Comparison of ENCODE assay signal across 1 cellular context in the genomic region with DNA sequence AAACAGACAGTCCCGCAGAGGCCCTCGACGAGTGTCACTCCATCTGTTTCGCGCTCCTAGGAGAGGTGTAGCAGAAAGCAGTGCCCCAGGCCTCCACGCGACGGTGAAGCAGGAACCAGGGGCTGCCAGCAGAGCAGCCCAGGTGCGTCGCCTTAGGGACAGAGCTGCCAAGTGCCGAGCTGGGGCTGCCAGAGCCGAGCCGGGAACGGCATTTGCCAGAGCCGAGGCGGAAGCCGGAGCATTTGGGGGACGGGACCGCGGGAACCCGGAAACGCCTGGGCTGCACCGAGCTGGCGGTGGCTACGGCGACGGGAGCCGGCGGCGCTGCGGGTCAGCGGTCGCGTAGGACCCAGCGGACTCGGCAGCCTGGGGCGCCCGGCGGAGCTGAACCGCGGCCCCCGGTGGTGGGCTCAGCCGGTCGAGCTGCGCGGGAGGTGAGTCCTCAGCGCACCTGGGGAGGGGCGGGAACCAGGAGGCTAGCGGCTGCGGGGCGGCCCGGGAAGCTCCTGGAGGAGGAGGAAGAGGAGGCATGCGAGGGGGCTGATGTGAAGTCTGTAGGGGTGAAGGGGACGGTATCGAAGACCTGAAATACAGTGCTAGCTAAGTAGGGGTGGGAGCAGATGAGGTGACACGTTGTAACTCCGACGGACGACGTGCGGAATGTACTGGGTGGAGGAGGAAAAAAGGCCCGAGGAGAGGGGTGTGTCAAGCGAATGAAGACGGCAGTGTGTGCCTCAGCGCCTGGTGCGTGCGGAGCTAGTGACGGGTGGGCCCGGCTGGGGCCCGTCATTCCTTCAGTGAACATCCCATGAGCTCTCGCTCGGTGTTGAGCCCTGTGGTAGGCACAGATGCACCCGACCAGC.
A peak's percentile ranks its signal among the peaks of the same experiment; 100 is the strongest.
TF ChIP-seq lines count a peak whose summit lies in the region.

A gene (plus strand): TSS at position 268 of the 863 bp plus-strand sequence. CDS start 23,559 bp downstream, outside the sequence.

TF ChIP-seq in HepG2, 621 proteins besides CTCF, POLR2A, EP300 and RAD21 (continued from another document and continues in another):
- TF ChIP-seq, protein P1, sequence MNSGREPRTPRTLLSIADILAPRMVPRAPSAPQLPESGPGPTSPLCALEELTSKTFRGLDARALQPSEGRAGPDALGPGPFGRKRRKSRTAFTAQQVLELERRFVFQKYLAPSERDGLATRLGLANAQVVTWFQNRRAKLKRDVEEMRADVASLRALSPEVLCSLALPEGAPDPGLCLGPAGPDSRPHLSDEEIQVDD (CRISPR knock-in tag; IDR thresholded peaks at IDR 0.05; ENCODE audit: borderline replicate concordance) = peak; percentile 98; the same call in 1 of the 2 replicates
- TF ChIP-seq GTF3A (CRISPR knock-in tag; conservative IDR thresholded peaks at IDR 0.05) (peak; percentile 95; the same call in 1 of the 2 replicates), MIXL1 (CRISPR knock-in tag; IDR thresholded peaks at IDR 0.05) (peak; percentile 65), ZNF230 (CRISPR knock-in tag; IDR thresholded peaks at IDR 0.05) (peak; percentile 83), ZMYM2 (CRISPR knock-in tag; IDR thresholded peaks at IDR 0.05) (0 out of 2 replicates have a peak, but pooled peaks have one; percentile 61), ZNF10 (CRISPR knock-in tag; IDR thresholded peaks at IDR 0.05; ENCODE audit: borderline replicate concordance, low read depth) (no peak), ZNF556 (CRISPR knock-in tag; IDR thresholded peaks at IDR 0.05; ENCODE audit: borderline replicate concordance) (peak; percentile 99), ESRRA (CRISPR knock-in tag; IDR thresholded peaks at IDR 0.05; ENCODE audit: low read depth) (peak; percentile 88), GABPA (IDR thresholded peaks at IDR 0.05; ENCODE audit: low read depth, low read length) (peak; percentile 91), GABPA (CRISPR knock-in tag; IDR thresholded peaks at IDR 0.05; ENCODE audit: low read depth) (peak; percentile 93), KAT7 (CRISPR knock-in tag; IDR thresholded peaks at IDR 0.05; ENCODE audit: borderline replicate concordance) (peak; percentile 99), ZNF510 (CRISPR knock-in tag; IDR thresholded peaks at IDR 0.05; ENCODE audit: low read depth) (peak; percentile 79; the same call in 1 of the 2 replicates), ZNF232 (CRISPR knock-in tag; IDR thresholded peaks at IDR 0.05; ENCODE audit: borderline replicate concordance) (peak; percentile 94; the same call in 1 of the 2 replicates), ZNF660 (CRISPR knock-in tag; IDR thresholded peaks at IDR 0.05; ENCODE audit: borderline replicate concordance, low read depth) (peak; percentile 66; the same call in 1 of the 2 replicates), ZBTB38 (CRISPR knock-in tag; IDR thresholded peaks at IDR 0.05) (peak; percentile 92; the same call in 1 of the 2 replicates), ZNF839 (CRISPR knock-in tag; IDR thresholded peaks at IDR 0.05; ENCODE audit: borderline replicate concordance) (peak; percentile 67; the same call in 1 of the 2 replicates), ZNF850 (CRISPR knock-in tag; conservative IDR thresholded peaks at IDR 0.05) (peak; percentile 94; the same call in 1 of the 2 replicates), AHR (CRISPR knock-in tag; IDR thresholded peaks at IDR 0.05) (peak; percentile 93), HES4 (CRISPR knock-in tag; IDR thresholded peaks at IDR 0.05; ENCODE audit: borderline replicate concordance) (no peak; the same call in 1 of the 2 replicates), ERF (CRISPR knock-in tag; IDR thresholded peaks at IDR 0.05) (peak; percentile 94), TMF1 (CRISPR knock-in tag; IDR thresholded peaks at IDR 0.05; ENCODE audit: low read depth) (peak; percentile 84; the same call in 1 of the 2 replicates), SOX13 (IDR thresholded peaks at IDR 0.05) (no peak), SOX13 (CRISPR knock-in tag; conservative IDR thresholded peaks at IDR 0.05 in 1 of 2, IDR thresholded peaks at IDR 0.05 in 1 of 2) (peak in 1 of 2 experiments; percentile 60; a peak in 2 of 4 replicates), ZNF260 (CRISPR knock-in tag; IDR thresholded peaks at IDR 0.05; ENCODE audit: borderline replicate concordance, low read depth) (no peak), ZNF496 (CRISPR knock-in tag; IDR thresholded peaks at IDR 0.05; ENCODE audit: insufficient replicate concordance) (no peak), NCOA1 (CRISPR knock-in tag; IDR thresholded peaks at IDR 0.05) (peak; percentile 90), PHF21A (CRISPR knock-in tag; IDR thresholded peaks at IDR 0.05) (peak; percentile 94), ETV6 (CRISPR knock-in tag; conservative IDR thresholded peaks at IDR 0.05) (no peak; the same call in 1 of the 2 replicates), FOXP1 (IDR thresholded peaks at IDR 0.05) (no peak), FOXP1 (CRISPR knock-in tag; IDR thresholded peaks at IDR 0.05) (0 out of 2 replicates have a peak, but pooled peaks have one; percentile 25), MIER3 (CRISPR knock-in tag; IDR thresholded peaks at IDR 0.05; ENCODE audit: borderline replicate concordance) (peak; percentile 72; the same call in 1 of the 2 replicates), SMC3 (IDR thresholded peaks at IDR 0.05; ENCODE audit: low read length) (no peak; the same call in 1 of the 2 replicates), SIX1 (CRISPR knock-in tag; IDR thresholded peaks at IDR 0.05; ENCODE audit: borderline replicate concordance) (peak; percentile 36; the same call in 1 of the 2 replicates), EZH2 (conservative IDR thresholded peaks at IDR 0.05; ENCODE audit: low read depth, low read length) (no peak), ZNF234 (CRISPR knock-in tag; conservative IDR thresholded peaks at IDR 0.05) (peak; percentile 94)
- TF ChIP-seq, protein P2, sequence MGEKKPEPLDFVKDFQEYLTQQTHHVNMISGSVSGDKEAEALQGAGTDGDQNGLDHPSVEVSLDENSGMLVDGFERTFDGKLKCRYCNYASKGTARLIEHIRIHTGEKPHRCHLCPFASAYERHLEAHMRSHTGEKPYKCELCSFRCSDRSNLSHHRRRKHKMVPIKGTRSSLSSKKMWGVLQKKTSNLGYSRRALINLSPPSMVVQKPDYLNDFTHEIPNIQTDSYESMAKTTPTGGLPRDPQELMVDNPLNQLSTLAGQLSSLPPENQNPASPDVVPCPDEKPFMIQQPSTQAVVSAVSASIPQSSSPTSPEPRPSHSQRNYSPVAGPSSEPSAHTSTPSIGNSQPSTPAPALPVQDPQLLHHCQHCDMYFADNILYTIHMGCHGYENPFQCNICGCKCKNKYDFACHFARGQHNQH (CRISPR knock-in tag; IDR thresholded peaks at IDR 0.05) = peak; percentile 79; the same call in 1 of the 2 replicates
- TF ChIP-seq, protein P3, sequence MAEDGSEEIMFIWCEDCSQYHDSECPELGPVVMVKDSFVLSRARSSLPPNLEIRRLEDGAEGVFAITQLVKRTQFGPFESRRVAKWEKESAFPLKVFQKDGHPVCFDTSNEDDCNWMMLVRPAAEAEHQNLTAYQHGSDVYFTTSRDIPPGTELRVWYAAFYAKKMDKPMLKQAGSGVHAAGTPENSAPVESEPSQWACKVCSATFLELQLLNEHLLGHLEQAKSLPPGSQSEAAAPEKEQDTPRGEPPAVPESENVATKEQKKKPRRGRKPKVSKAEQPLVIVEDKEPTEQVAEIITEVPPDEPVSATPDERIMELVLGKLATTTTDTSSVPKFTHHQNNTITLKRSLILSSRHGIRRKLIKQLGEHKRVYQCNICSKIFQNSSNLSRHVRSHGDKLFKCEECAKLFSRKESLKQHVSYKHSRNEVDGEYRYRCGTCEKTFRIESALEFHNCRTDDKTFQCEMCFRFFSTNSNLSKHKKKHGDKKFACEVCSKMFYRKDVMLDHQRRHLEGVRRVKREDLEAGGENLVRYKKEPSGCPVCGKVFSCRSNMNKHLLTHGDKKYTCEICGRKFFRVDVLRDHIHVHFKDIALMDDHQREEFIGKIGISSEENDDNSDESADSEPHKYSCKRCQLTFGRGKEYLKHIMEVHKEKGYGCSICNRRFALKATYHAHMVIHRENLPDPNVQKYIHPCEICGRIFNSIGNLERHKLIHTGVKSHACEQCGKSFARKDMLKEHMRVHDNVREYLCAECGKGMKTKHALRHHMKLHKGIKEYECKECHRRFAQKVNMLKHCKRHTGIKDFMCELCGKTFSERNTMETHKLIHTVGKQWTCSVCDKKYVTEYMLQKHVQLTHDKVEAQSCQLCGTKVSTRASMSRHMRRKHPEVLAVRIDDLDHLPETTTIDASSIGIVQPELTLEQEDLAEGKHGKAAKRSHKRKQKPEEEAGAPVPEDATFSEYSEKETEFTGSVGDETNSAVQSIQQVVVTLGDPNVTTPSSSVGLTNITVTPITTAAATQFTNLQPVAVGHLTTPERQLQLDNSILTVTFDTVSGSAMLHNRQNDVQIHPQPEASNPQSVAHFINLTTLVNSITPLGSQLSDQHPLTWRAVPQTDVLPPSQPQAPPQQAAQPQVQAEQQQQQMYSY (CRISPR knock-in tag; IDR thresholded peaks at IDR 0.05) = peak; percentile 71
- TF ChIP-seq, protein P4, sequence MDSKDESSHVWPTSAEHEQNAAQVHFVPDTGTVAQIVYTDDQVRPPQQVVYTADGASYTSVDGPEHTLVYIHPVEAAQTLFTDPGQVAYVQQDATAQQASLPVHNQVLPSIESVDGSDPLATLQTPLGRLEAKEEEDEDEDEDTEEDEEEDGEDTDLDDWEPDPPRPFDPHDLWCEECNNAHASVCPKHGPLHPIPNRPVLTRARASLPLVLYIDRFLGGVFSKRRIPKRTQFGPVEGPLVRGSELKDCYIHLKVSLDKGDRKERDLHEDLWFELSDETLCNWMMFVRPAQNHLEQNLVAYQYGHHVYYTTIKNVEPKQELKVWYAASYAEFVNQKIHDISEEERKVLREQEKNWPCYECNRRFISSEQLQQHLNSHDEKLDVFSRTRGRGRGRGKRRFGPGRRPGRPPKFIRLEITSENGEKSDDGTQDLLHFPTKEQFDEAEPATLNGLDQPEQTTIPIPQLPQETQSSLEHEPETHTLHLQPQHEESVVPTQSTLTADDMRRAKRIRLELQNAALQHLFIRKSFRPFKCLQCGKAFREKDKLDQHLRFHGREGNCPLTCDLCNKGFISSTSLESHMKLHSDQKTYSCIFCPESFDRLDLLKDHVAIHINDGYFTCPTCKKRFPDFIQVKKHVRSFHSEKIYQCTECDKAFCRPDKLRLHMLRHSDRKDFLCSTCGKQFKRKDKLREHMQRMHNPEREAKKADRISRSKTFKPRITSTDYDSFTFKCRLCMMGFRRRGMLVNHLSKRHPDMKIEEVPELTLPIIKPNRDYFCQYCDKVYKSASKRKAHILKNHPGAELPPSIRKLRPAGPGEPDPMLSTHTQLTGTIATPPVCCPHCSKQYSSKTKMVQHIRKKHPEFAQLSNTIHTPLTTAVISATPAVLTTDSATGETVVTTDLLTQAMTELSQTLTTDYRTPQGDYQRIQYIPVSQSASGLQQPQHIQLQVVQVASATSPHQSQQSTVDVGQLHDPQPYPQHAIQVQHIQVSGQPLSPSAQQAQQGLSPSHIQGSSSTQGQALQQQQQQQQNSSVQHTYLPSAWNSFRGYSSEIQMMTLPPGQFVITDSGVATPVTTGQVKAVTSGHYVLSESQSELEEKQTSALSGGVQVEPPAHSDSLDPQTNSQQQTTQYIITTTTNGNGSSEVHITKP (CRISPR knock-in tag; IDR thresholded peaks at IDR 0.05; ENCODE audit: low read depth) = no peak
- TF ChIP-seq, protein P5, sequence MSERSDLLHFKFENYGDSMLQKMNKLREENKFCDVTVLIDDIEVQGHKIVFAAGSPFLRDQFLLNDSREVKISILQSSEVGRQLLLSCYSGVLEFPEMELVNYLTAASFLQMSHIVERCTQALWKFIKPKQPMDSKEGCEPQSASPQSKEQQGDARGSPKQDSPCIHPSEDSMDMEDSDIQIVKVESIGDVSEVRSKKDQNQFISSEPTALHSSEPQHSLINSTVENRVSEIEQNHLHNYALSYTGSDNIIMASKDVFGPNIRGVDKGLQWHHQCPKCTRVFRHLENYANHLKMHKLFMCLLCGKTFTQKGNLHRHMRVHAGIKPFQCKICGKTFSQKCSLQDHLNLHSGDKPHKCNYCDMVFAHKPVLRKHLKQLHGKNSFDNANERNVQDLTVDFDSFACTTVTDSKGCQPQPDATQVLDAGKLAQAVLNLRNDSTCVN (CRISPR knock-in tag; IDR thresholded peaks at IDR 0.05; ENCODE audit: borderline replicate concordance) = no peak; the same call in none of the 2 replicates
- TF ChIP-seq, protein P6, sequence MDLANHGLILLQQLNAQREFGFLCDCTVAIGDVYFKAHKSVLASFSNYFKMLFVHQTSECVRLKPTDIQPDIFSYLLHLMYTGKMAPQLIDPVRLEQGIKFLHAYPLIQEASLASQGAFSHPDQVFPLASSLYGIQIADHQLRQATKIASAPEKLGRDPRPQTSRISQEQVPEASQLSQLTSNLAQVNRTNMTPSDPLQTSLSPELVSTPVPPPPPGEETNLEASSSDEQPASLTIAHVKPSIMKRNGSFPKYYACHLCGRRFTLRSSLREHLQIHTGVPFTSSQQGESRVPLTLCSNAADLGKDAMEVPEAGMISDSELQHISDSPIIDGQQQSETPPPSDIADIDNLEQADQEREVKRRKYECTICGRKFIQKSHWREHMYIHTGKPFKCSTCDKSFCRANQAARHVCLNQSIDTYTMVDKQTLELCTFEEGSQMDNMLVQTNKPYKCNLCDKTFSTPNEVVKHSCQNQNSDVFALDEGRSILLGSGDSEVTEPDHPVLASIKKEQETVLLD (CRISPR knock-in tag; IDR thresholded peaks at IDR 0.05; ENCODE audit: low read depth) = peak; percentile 95
- TF ChIP-seq, protein P7, sequence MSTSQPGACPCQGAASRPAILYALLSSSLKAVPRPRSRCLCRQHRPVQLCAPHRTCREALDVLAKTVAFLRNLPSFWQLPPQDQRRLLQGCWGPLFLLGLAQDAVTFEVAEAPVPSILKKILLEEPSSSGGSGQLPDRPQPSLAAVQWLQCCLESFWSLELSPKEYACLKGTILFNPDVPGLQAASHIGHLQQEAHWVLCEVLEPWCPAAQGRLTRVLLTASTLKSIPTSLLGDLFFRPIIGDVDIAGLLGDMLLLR (CRISPR knock-in tag; IDR thresholded peaks at IDR 0.05) = peak; percentile 90
- TF ChIP-seq, protein P8, sequence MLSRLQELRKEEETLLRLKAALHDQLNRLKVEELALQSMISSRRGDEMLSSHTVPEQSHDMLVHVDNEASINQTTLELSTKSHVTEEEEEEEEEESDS (CRISPR knock-in tag; IDR thresholded peaks at IDR 0.05; ENCODE audit: borderline replicate concordance) = 0 out of 2 replicates have a peak, but pooled peaks have one; percentile 79
- TF ChIP-seq, protein P9, sequence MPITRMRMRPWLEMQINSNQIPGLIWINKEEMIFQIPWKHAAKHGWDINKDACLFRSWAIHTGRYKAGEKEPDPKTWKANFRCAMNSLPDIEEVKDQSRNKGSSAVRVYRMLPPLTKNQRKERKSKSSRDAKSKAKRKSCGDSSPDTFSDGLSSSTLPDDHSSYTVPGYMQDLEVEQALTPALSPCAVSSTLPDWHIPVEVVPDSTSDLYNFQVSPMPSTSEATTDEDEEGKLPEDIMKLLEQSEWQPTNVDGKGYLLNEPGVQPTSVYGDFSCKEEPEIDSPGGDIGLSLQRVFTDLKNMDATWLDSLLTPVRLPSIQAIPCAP (CRISPR knock-in tag; IDR thresholded peaks at IDR 0.05; ENCODE audit: low read depth) = peak; percentile 67; the same call in 1 of the 2 replicates
